2 cellular contexts compared by ENCODE assay signal in the genomic region with DNA sequence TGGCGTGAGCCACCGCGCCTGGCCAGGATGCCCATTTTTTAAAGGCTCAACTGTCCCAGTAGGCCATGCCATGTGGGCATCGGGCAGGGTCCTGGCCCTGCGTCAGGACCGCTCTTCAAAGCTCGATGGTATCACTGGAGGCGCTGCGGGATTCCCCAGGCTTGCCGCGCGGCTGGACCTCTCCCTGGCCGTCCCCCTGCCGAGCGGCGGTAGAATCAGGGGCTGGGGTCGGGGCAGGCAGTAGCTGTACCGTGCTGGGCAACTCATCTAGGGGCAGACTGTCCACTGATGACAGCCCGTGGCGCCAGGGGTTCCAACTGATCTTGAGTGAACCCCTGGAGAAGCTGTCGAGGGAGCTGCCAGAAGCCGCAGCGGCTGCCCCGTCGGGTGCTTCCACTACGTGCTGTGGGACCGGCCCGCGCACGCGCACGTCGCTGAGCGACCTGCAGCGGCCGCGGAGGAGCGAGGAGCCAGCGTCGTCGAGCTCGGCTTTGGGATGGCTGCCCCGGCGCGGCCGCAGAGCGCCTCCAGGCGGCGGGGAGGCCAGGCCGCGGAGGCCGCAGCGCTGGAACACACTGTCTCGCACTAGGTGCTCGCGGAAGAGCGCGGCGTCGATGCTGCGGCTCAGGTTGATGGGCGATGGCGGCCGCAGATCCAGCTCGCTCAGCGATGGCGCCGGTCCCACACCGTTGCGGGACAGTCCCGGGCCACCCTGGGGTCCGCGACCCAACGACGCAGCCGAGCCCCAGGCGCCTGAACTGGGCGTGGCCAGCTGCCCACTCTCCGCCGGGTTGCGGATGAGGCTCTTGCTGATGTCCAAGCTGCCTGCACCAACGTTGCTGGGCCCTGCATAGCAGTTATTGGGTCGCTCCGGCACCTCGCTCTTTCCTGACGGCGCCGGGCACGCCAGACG.
TF ChIP-seq lines count a peak whose summit lies in the region.

No MANE protein-coding gene starts in this region.

TF ChIP-seq in HEK293, 187 proteins besides CTCF, POLR2A, EP300 and RAD21 (continues in another document):
- TF ChIP-seq ZNF843 (tag by site-specific recombination; IDR thresholded peaks at IDR 0.05): peak; percentile 48; the same call in 1 of the 2 replicates
- TF ChIP-seq ZNF558 (tag by site-specific recombination; IDR thresholded peaks at IDR 0.05): no peak
- no peak for TF ChIP-seq ZSCAN23 (tag by site-specific recombination; IDR thresholded peaks at IDR 0.05)
- TF ChIP-seq, protein P1, sequence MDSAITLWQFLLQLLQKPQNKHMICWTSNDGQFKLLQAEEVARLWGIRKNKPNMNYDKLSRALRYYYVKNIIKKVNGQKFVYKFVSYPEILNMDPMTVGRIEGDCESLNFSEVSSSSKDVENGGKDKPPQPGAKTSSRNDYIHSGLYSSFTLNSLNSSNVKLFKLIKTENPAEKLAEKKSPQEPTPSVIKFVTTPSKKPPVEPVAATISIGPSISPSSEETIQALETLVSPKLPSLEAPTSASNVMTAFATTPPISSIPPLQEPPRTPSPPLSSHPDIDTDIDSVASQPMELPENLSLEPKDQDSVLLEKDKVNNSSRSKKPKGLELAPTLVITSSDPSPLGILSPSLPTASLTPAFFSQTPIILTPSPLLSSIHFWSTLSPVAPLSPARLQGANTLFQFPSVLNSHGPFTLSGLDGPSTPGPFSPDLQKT (IDR thresholded peaks at IDR 0.05; ENCODE audit: borderline replicate concordance, low read depth, low read length): no peak
- TF ChIP-seq ZNF837 (tag by site-specific recombination; IDR thresholded peaks at IDR 0.05): no peak
- TF ChIP-seq ZNF658 (tag by site-specific recombination; IDR thresholded peaks at IDR 0.05): no peak
- no peak for TF ChIP-seq ZNF354C (tag by site-specific recombination; IDR thresholded peaks at IDR 0.05; ENCODE audit: borderline replicate concordance, low read depth)
- TF ChIP-seq ZNF660 (tag by site-specific recombination; IDR thresholded peaks at IDR 0.05): peak; percentile 95
- TF ChIP-seq, protein P2, sequence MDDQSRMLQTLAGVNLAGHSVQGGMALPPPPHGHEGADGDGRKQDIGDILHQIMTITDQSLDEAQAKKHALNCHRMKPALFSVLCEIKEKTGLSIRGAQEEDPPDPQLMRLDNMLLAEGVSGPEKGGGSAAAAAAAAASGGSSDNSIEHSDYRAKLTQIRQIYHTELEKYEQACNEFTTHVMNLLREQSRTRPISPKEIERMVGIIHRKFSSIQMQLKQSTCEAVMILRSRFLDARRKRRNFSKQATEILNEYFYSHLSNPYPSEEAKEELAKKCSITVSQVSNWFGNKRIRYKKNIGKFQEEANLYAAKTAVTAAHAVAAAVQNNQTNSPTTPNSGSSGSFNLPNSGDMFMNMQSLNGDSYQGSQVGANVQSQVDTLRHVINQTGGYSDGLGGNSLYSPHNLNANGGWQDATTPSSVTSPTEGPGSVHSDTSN (CRISPR knock-in tag; IDR thresholded peaks at IDR 0.05): peak; percentile 60
- TF ChIP-seq, protein P3, sequence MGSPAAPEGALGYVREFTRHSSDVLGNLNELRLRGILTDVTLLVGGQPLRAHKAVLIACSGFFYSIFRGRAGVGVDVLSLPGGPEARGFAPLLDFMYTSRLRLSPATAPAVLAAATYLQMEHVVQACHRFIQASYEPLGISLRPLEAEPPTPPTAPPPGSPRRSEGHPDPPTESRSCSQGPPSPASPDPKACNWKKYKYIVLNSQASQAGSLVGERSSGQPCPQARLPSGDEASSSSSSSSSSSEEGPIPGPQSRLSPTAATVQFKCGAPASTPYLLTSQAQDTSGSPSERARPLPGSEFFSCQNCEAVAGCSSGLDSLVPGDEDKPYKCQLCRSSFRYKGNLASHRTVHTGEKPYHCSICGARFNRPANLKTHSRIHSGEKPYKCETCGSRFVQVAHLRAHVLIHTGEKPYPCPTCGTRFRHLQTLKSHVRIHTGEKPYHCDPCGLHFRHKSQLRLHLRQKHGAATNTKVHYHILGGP (tag by site-specific recombination; IDR thresholded peaks at IDR 0.05): no peak
- no peak for TF ChIP-seq ZNF544 (tag by site-specific recombination; IDR thresholded peaks at IDR 0.05)
- no peak for TF ChIP-seq ZNF138 (tag by site-specific recombination; IDR thresholded peaks at IDR 0.05; ENCODE audit: borderline replicate concordance)
- TF ChIP-seq YY1 (tag by site-specific recombination; IDR thresholded peaks at IDR 0.05): peak; percentile 65
- TF ChIP-seq, protein P4, sequence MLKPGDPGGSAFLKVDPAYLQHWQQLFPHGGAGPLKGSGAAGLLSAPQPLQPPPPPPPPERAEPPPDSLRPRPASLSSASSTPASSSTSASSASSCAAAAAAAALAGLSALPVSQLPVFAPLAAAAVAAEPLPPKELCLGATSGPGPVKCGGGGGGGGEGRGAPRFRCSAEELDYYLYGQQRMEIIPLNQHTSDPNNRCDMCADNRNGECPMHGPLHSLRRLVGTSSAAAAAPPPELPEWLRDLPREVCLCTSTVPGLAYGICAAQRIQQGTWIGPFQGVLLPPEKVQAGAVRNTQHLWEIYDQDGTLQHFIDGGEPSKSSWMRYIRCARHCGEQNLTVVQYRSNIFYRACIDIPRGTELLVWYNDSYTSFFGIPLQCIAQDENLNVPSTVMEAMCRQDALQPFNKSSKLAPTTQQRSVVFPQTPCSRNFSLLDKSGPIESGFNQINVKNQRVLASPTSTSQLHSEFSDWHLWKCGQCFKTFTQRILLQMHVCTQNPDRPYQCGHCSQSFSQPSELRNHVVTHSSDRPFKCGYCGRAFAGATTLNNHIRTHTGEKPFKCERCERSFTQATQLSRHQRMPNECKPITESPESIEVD (tag by site-specific recombination; IDR thresholded peaks at IDR 0.05): no peak
- TF ChIP-seq, protein P5, sequence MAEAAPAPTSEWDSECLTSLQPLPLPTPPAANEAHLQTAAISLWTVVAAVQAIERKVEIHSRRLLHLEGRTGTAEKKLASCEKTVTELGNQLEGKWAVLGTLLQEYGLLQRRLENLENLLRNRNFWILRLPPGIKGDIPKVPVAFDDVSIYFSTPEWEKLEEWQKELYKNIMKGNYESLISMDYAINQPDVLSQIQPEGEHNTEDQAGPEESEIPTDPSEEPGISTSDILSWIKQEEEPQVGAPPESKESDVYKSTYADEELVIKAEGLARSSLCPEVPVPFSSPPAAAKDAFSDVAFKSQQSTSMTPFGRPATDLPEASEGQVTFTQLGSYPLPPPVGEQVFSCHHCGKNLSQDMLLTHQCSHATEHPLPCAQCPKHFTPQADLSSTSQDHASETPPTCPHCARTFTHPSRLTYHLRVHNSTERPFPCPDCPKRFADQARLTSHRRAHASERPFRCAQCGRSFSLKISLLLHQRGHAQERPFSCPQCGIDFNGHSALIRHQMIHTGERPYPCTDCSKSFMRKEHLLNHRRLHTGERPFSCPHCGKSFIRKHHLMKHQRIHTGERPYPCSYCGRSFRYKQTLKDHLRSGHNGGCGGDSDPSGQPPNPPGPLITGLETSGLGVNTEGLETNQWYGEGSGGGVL (tag by site-specific recombination; IDR thresholded peaks at IDR 0.05): peak; percentile 35; the same call in 1 of the 2 replicates
- TF ChIP-seq, protein P6, sequence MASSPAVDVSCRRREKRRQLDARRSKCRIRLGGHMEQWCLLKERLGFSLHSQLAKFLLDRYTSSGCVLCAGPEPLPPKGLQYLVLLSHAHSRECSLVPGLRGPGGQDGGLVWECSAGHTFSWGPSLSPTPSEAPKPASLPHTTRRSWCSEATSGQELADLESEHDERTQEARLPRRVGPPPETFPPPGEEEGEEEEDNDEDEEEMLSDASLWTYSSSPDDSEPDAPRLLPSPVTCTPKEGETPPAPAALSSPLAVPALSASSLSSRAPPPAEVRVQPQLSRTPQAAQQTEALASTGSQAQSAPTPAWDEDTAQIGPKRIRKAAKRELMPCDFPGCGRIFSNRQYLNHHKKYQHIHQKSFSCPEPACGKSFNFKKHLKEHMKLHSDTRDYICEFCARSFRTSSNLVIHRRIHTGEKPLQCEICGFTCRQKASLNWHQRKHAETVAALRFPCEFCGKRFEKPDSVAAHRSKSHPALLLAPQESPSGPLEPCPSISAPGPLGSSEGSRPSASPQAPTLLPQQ (tag by site-specific recombination; IDR thresholded peaks at IDR 0.05): peak; percentile 80
- no peak for TF ChIP-seq ZNF266 (tag by site-specific recombination; IDR thresholded peaks at IDR 0.05; ENCODE audit: low read depth)
- no peak for TF ChIP-seq ZNF121 (tag by site-specific recombination; IDR thresholded peaks at IDR 0.05)

TF ChIP-seq in H1, 55 proteins besides CTCF, POLR2A, EP300 and RAD21 (continues in another document):
- TF ChIP-seq BRCA1 (IDR thresholded peaks at IDR 0.05; ENCODE audit: low read depth, low read length): no peak
- peak; percentile 20; the same call in 1 of the 2 replicates for TF ChIP-seq SP4 (IDR thresholded peaks at IDR 0.05; ENCODE audit: low read length)
- TF ChIP-seq TBP (IDR thresholded peaks at IDR 0.05; ENCODE audit: low read depth, low read length): no peak; the same call in 1 of the 2 replicates
- no peak for TF ChIP-seq SIRT6 (IDR thresholded peaks at IDR 0.05; ENCODE audit: low read length)
- no peak for TF ChIP-seq TCF12 (IDR thresholded peaks at IDR 0.05; ENCODE audit: low read depth, low read length)
- TF ChIP-seq, protein P7, sequence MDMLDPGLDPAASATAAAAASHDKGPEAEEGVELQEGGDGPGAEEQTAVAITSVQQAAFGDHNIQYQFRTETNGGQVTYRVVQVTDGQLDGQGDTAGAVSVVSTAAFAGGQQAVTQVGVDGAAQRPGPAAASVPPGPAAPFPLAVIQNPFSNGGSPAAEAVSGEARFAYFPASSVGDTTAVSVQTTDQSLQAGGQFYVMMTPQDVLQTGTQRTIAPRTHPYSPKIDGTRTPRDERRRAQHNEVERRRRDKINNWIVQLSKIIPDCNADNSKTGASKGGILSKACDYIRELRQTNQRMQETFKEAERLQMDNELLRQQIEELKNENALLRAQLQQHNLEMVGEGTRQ (IDR thresholded peaks at IDR 0.05; ENCODE audit: low read length): no peak
- TF ChIP-seq, protein P8, sequence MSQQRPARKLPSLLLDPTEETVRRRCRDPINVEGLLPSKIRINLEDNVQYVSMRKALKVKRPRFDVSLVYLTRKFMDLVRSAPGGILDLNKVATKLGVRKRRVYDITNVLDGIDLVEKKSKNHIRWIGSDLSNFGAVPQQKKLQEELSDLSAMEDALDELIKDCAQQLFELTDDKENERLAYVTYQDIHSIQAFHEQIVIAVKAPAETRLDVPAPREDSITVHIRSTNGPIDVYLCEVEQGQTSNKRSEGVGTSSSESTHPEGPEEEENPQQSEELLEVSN (IDR thresholded peaks at IDR 0.05): peak; percentile 22
- TF ChIP-seq FOSL1 (IDR thresholded peaks at IDR 0.05; ENCODE audit: insufficient read depth, low read depth, low read length): no peak
- TF ChIP-seq NANOG (IDR thresholded peaks at IDR 0.05; ENCODE audit: insufficient read depth, low read depth, low read length, poor library complexity, severe bottlenecking): no peak
- TF ChIP-seq, protein P9, sequence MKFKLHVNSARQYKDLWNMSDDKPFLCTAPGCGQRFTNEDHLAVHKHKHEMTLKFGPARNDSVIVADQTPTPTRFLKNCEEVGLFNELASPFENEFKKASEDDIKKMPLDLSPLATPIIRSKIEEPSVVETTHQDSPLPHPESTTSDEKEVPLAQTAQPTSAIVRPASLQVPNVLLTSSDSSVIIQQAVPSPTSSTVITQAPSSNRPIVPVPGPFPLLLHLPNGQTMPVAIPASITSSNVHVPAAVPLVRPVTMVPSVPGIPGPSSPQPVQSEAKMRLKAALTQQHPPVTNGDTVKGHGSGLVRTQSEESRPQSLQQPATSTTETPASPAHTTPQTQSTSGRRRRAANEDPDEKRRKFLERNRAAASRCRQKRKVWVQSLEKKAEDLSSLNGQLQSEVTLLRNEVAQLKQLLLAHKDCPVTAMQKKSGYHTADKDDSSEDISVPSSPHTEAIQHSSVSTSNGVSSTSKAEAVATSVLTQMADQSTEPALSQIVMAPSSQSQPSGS (IDR thresholded peaks at IDR 0.05; ENCODE audit: low read length): 0 out of 2 replicates have a peak, but pooled peaks have one; percentile 3
- peak; percentile 67 for TF ChIP-seq KDM4A (IDR thresholded peaks at IDR 0.05; ENCODE audit: low read depth, low read length, severe bottlenecking)
- TF ChIP-seq RFX5 (IDR thresholded peaks at IDR 0.05; ENCODE audit: borderline replicate concordance, low read depth, low read length): no peak
- peak; percentile 72; the same call in 1 of the 2 replicates for TF ChIP-seq YY1 (IDR thresholded peaks at IDR 0.05; ENCODE audit: low read depth, low read length)
- TF ChIP-seq CBX5 (IDR thresholded peaks at IDR 0.05; ENCODE audit: low read depth, low read length): no peak
- no peak for TF ChIP-seq SP1 (IDR thresholded peaks at IDR 0.05; ENCODE audit: low read depth, low read length)
- peak; percentile 81; the same call in 1 of the 2 replicates for TF ChIP-seq GABPA (IDR thresholded peaks at IDR 0.05; ENCODE audit: borderline replicate concordance, insufficient read depth, low read length)
- TF ChIP-seq ZNF274 (IDR thresholded peaks at IDR 0.05; ENCODE audit: borderline replicate concordance, extremely low read depth, low read length): no peak
- TF ChIP-seq SAP30 (IDR thresholded peaks at IDR 0.05; ENCODE audit: insufficient read depth, insufficient replicate concordance, low read length): no peak
- TF ChIP-seq SUZ12 (IDR thresholded peaks at IDR 0.05; ENCODE audit: low read length): no peak
- TF ChIP-seq RNF2 (IDR thresholded peaks at IDR 0.05; ENCODE audit: borderline replicate concordance, low read depth, low read length, missing control alignments, poor library complexity, severe bottlenecking): no peak
- TF ChIP-seq, protein P10, sequence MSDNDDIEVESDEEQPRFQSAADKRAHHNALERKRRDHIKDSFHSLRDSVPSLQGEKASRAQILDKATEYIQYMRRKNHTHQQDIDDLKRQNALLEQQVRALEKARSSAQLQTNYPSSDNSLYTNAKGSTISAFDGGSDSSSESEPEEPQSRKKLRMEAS (IDR thresholded peaks at IDR 0.05): peak; percentile 76
- no peak for TF ChIP-seq BCL11A (IDR thresholded peaks at IDR 0.05; ENCODE audit: low read depth in 2 of 2, low read length in 2 of 2)
- TF ChIP-seq GTF2F1 (IDR thresholded peaks at IDR 0.05; ENCODE audit: borderline replicate concordance, low read depth, low read length): no peak
- TF ChIP-seq SRF (IDR thresholded peaks at IDR 0.05; ENCODE audit: low read depth, low read length): no peak
- no peak for TF ChIP-seq CBX8 (IDR thresholded peaks at IDR 0.05; ENCODE audit: borderline replicate concordance, low read depth, low read length)
- peak; percentile 70 for TF ChIP-seq CREB1 (IDR thresholded peaks at IDR 0.05)
- no peak for TF ChIP-seq SIX5 (IDR thresholded peaks at IDR 0.05; ENCODE audit: low read depth, low read length)
- TF ChIP-seq SIN3A (conservative IDR thresholded peaks at IDR 0.05 in 1 of 2, IDR thresholded peaks at IDR 0.05 in 1 of 2; ENCODE audit: low read depth in 1 of 2, low read length in 2 of 2): no peak
- TF ChIP-seq RBBP5 (IDR thresholded peaks at IDR 0.05; ENCODE audit: borderline replicate concordance, low read depth, low read length): no peak
- TF ChIP-seq POLR2AphosphoS5 (IDR thresholded peaks at IDR 0.05; ENCODE audit: low read depth, low read length): peak; percentile 67; the same call in 1 of the 2 replicates
- no peak; a peak in 1 of 4 replicates for TF ChIP-seq HDAC2 (IDR thresholded peaks at IDR 0.05; ENCODE audit: borderline replicate concordance in 1 of 2, low read depth in 2 of 2, low read length in 2 of 2)
- TF ChIP-seq CEBPB (IDR thresholded peaks at IDR 0.05; ENCODE audit: low read depth, low read length): no peak
- TF ChIP-seq SP2 (IDR thresholded peaks at IDR 0.05; ENCODE audit: low read length): peak; percentile 17; the same call in 1 of the 2 replicates
- no peak for TF ChIP-seq JUND (IDR thresholded peaks at IDR 0.05; ENCODE audit: low read length)
- TF ChIP-seq CTBP2 (IDR thresholded peaks at IDR 0.05; ENCODE audit: borderline replicate concordance, insufficient read depth, insufficient read length, low read length): peak; percentile 10
- peak; percentile 33 for TF ChIP-seq ASH2L (IDR thresholded peaks at IDR 0.05; ENCODE audit: low read length)
- peak; percentile 47 for TF ChIP-seq TAF1 (IDR thresholded peaks at IDR 0.05; ENCODE audit: low read depth, low read length)
- TF ChIP-seq RXRA (IDR thresholded peaks at IDR 0.05; ENCODE audit: insufficient read depth, low read depth, low read length): no peak
